In genomic region chr12:12733118-12733517, GRCh38 we compare ENCODE assay signal across 25 cellular contexts. TPM values are rescaled to one million over a fixed set of nuclear protein-coding genes. Genes with fewer than 3 reads are reported as not detected.
DNase-seq lines count a peak whose midpoint lies in the region; ATAC-seq and TF ChIP-seq lines count a peak whose summit lies in the region.
"Had no signal": no experiment of that assay in that cellular context is flagged by ENCODE, and none has a peak within 500 bp of the region (broad histone marks: within the 10 kb centered on the region; RNA-seq: fewer than 3 reads in every experiment).

No MANE protein-coding gene starts in this region.

- no peaks in the 10 kb centered on the region for H3K9me3 Mint-ChIP-seq in CD8-positive, alpha-beta T cell
- H3K9me3 Mint-ChIP-seq in activated CD8-positive, alpha-beta T cell treated with anti-CD3 and anti-CD28 coated beads for 36 hours = no peaks in the 10 kb centered on the region
- no peaks in the 10 kb centered on the region for H3K9me3 Mint-ChIP-seq in naive thymus-derived CD8-positive, alpha-beta T cell
- H3K9me3 Mint-ChIP-seq: activated naive CD8-positive, alpha-beta T cell treated with anti-CD3 and anti-CD28 coated beads, Interleukin-2, amount 10 ng/mL, durations not matched to agents 7 days and 5 days; type B pancreatic cell had no signal

- H3K4me3 Mint-ChIP-seq in CD8-positive, alpha-beta T cell = no peak overlapping the region
- H3K4me3 Mint-ChIP-seq in activated CD8-positive, alpha-beta T cell treated with anti-CD3 and anti-CD28 coated beads for 36 hours = no peak overlapping the region
- H3K4me3 Mint-ChIP-seq in naive thymus-derived CD8-positive, alpha-beta T cell = no peak overlapping the region
- H3K4me3 Mint-ChIP-seq: activated naive CD8-positive, alpha-beta T cell treated with anti-CD3 and anti-CD28 coated beads, Interleukin-2, amount 10 ng/mL, durations not matched to agents 7 days and 5 days; type B pancreatic cell had no signal

- CTCF ChIA-PET in CD8-positive, alpha-beta T cell (lab: Charles Lee) = no interaction called here
- CTCF ChIA-PET in activated CD8-positive, alpha-beta T cell treated with anti-CD3 and anti-CD28 coated beads for 36 hours (lab: Charles Lee) = interaction anchor here (1.4 kb wide), 1 partner anchor 9 kb away, joined by 4 read pairs; no protein-coding TSS in a partner anchor

- H3K4me3 ChIP-seq in BLaER1 = no peak overlapping the region
- no peak overlapping the region for H3K4me3 ChIP-seq in CD8-positive, alpha-beta T cell (ENCODE audit: low read depth, low read length)
- H3K4me3 ChIP-seq: ascending aorta, cardiac muscle cell, gastroesophageal sphincter, hepatocyte had no signal

- intact Hi-C loops in CD8-positive, alpha-beta T cell (cut with DNase I, micrococcal nuclease) = loop anchor here in 1 of 2 experiments (10.0 kb wide), 1 partner anchor 1148 kb away; no protein-coding TSS in a partner anchor
- intact Hi-C loops in activated CD8-positive, alpha-beta T cell treated with anti-CD3 and anti-CD28 coated beads for 36 hours (cut with micrococcal nuclease) = loop anchor here (10.0 kb wide), 1 partner anchor 88 kb away; no protein-coding TSS in a partner anchor

- H3K4me1 Mint-ChIP-seq in CD8-positive, alpha-beta T cell (ENCODE audit: low read depth) = peaks cover 54% of the 10 kb centered on the region
- H3K4me1 Mint-ChIP-seq in activated CD8-positive, alpha-beta T cell treated with anti-CD3 and anti-CD28 coated beads for 36 hours (ENCODE audit: low read depth) = peaks cover 58% of the 10 kb centered on the region
- H3K4me1 Mint-ChIP-seq in naive thymus-derived CD8-positive, alpha-beta T cell = peaks cover 15 to 58% (median 52%) of the 10 kb centered on the region in 4 donors

- H3K27me3 ChIP-seq in BLaER1 = no peaks in the 10 kb centered on the region
- H3K27me3 ChIP-seq in CD8-positive, alpha-beta T cell (ENCODE audit: insufficient read depth, low read length) = no peaks in the 10 kb centered on the region
- H3K27me3 ChIP-seq: ascending aorta, cardiac muscle cell, gastroesophageal sphincter, hepatocyte had no signal

- peak overlapping the region; percentile 85 for H3K4me2 ChIP-seq in BLaER1
- H3K4me2 ChIP-seq: hepatocyte had no signal

- H3K4me1 ChIP-seq in BLaER1 = peaks cover 76% of the 10 kb centered on the region
- H3K4me1 ChIP-seq in CD8-positive, alpha-beta T cell (ENCODE audit: insufficient read depth, low read length) = peaks cover 37% of the 10 kb centered on the region

- H3K9ac ChIP-seq in BLaER1 = no peak overlapping the region

- no peak overlapping the region for H3K27ac ChIP-seq in BLaER1
- H3K27ac ChIP-seq in CD8-positive, alpha-beta T cell (ENCODE audit: low read depth, low read length) = no peak overlapping the region
- H3K27ac ChIP-seq: cardiac muscle cell, gastroesophageal sphincter, hepatocyte had no signal

- H4K20me1 ChIP-seq in BLaER1 = no peaks in the 10 kb centered on the region; the same call in 1 of the 2 replicates

- no peaks in the 10 kb centered on the region for H3K27me3 Mint-ChIP-seq in CD8-positive, alpha-beta T cell (ENCODE audit: low read depth)
- H3K27me3 Mint-ChIP-seq in activated CD8-positive, alpha-beta T cell treated with anti-CD3 and anti-CD28 coated beads for 36 hours = no peaks in the 10 kb centered on the region
- H3K27me3 Mint-ChIP-seq in naive thymus-derived CD8-positive, alpha-beta T cell = no peaks in the 10 kb centered on the region
- H3K27me3 Mint-ChIP-seq: activated naive CD8-positive, alpha-beta T cell treated with anti-CD3 and anti-CD28 coated beads, Interleukin-2, amount 10 ng/mL, durations not matched to agents 7 days and 5 days had no signal

- H3K27ac Mint-ChIP-seq in CD8-positive, alpha-beta T cell = peak overlapping the region; percentile 71
- peak overlapping the region; percentile 52 for H3K27ac Mint-ChIP-seq in activated CD8-positive, alpha-beta T cell treated with anti-CD3 and anti-CD28 coated beads for 36 hours
- peak overlapping the region; percentile 36 to 91 (median 80) for H3K27ac Mint-ChIP-seq in naive thymus-derived CD8-positive, alpha-beta T cell
- H3K27ac Mint-ChIP-seq: activated naive CD8-positive, alpha-beta T cell treated with anti-CD3 and anti-CD28 coated beads, Interleukin-2, amount 10 ng/mL, durations not matched to agents 7 days and 5 days; type B pancreatic cell had no signal

- no peak for TF ChIP-seq CTCF in CD8-positive, alpha-beta T cell (IDR thresholded peaks at IDR 0.05)
- no peak for TF ChIP-seq CTCF in activated CD8-positive, alpha-beta T cell treated with anti-CD3 and anti-CD28 coated beads for 36 hours (IDR thresholded peaks at IDR 0.05)

- peaks cover 9% of the 10 kb centered on the region for H3K36me3 Mint-ChIP-seq in CD8-positive, alpha-beta T cell
- H3K36me3 Mint-ChIP-seq in activated CD8-positive, alpha-beta T cell treated with anti-CD3 and anti-CD28 coated beads for 36 hours (ENCODE audit: low read depth) = peaks cover 22% of the 10 kb centered on the region
- peaks cover 0 to 6% (median 2%) of the 10 kb centered on the region in 3 donors for H3K36me3 Mint-ChIP-seq in naive thymus-derived CD8-positive, alpha-beta T cell

- no peak for ATAC-seq in CD8-positive, alpha-beta T cell
- ATAC-seq in activated CD8-positive, alpha-beta T cell treated with anti-CD3 and anti-CD28 coated beads for 36 hours = no peak
- ATAC-seq in naive thymus-derived CD8-positive, alpha-beta T cell = no peak
- ATAC-seq in stimulated activated naive CD8-positive, alpha-beta T cell treated with anti-CD3 and anti-CD28 coated beads, Interleukin-15, Interleukin-2, amounts not matched to agents 100 U/mL and 50 U/mL, for 24 hours = no peak
- ATAC-seq: gastroesophageal sphincter, left cardiac atrium, right cardiac atrium had no signal

- H3K36me3 ChIP-seq in BLaER1 = peaks cover 11% of the 10 kb centered on the region; the same call in 1 of the 2 replicates
- H3K36me3 ChIP-seq in CD8-positive, alpha-beta T cell (ENCODE audit: insufficient read depth, low read length) = no peaks in the 10 kb centered on the region
- H3K36me3 ChIP-seq: ascending aorta, cardiac muscle cell, gastroesophageal sphincter had no signal

- POLR2A ChIA-PET in CD8-positive, alpha-beta T cell (lab: Charles Lee) = interaction anchor here (0.6 kb wide), 1 partner anchor 40 kb away, joined by 4 read pairs; no protein-coding TSS in a partner anchor
- POLR2A ChIA-PET in activated CD8-positive, alpha-beta T cell treated with anti-CD3 and anti-CD28 coated beads for 36 hours (lab: Charles Lee) = no interaction called here
- POLR2A ChIA-PET in naive thymus-derived CD8-positive, alpha-beta T cell (lab: Charles Lee) = interaction anchor here (0.7 to 2.6 kb wide), 3 partner anchors 8 to 334 kb away, joined by 3 to 15 read pairs (median 3); no protein-coding TSS in a partner anchor

- H3K9me3 ChIP-seq in BLaER1 = no peaks in the 10 kb centered on the region
- no peaks in the 10 kb centered on the region for H3K9me3 ChIP-seq in CD8-positive, alpha-beta T cell (ENCODE audit: low read length)
- H3K9me3 ChIP-seq: ascending aorta, gastroesophageal sphincter had no signal

- DNase-seq in CD8-positive, alpha-beta T cell = no peak
- no peak for DNase-seq in activated CD8-positive, alpha-beta T cell treated with anti-CD3 and anti-CD28 coated beads for 36 hours
- DNase-seq in naive thymus-derived CD8-positive, alpha-beta T cell = no peak
- no peak for DNase-seq in cerebellar cortex (ENCODE audit: low spot score)
- no peak for DNase-seq in NCI-H187 (lab: John Stamatoyannopoulos, UW)
- no peak for DNase-seq in stimulated activated naive CD8-positive, alpha-beta T cell treated with anti-CD3 and anti-CD28 coated beads, Interleukin-15, Interleukin-2, amounts not matched to agents 100 U/mL and 50 U/mL, for 24 hours
- DNase-seq: activated naive CD8-positive, alpha-beta T cell treated with anti-CD3 and anti-CD28 coated beads, Interleukin-2, amount 10 ng/mL, durations not matched to agents 7 days and 5 days; H7; left cardiac atrium; mammary epithelial cell; NCI-H1092 treated with DMSO at 0.1 percent for 48 hours; NCI-H1930; NCI-H524 treated with DMSO at 0.1 percent for 48 hours; NK-92 treated with Interleukin-12 subunit alpha and Interleukin-12 subunit beta, amount 100 ng/mL, for 24 hours; posterior cingulate gyrus; right cardiac atrium; SHP77 treated with DMSO at 0.1 percent for 48 hours; stimulated activated CD4-positive, alpha-beta T cell treated with anti-CD3 and anti-CD28 coated beads, Interleukin-2, amount 100 ng/mL, for 24 hours had no signal

RNA-seq across cellular contexts. Expression of gene CDKN1B, which starts 15.9 kb away (rescaled TPM):
- 100 to 1,000 TPM; 240 to 245 TPM for total RNA-seq in CD8-positive, alpha-beta T cell
- total RNA-seq in activated CD8-positive, alpha-beta T cell treated with anti-CD3 and anti-CD28 coated beads for 36 hours = 10 to 100 TPM; 39.9 to 40.8 TPM
- total RNA-seq in naive thymus-derived CD8-positive, alpha-beta T cell = 100 to 1,000 TPM; 161 TPM
- 10 to 100 TPM in 2 of 3 donors, 1 to 10 TPM in 1; 8.3 to 26.9 (median 20.6) TPM for polyA plus RNA-seq in naive thymus-derived CD8-positive, alpha-beta T cell

RNA-seq across cellular contexts. Expression of gene GPR19, which starts 37.1 kb away (rescaled TPM):
- 1 to 10 TPM in 1 of 2 experiments, under 1 TPM in 1; 0.68 to 1.7 TPM for total RNA-seq in CD8-positive, alpha-beta T cell
- 10 to 100 TPM; 17.3 to 17.6 TPM for total RNA-seq in activated CD8-positive, alpha-beta T cell treated with anti-CD3 and anti-CD28 coated beads for 36 hours
- 1 to 10 TPM; 1.3 to 1.9 TPM for total RNA-seq in naive thymus-derived CD8-positive, alpha-beta T cell
- under 1 TPM in 2 of 3 donors, not detected in 1; 0.47 to 0.51 TPM for polyA plus RNA-seq in naive thymus-derived CD8-positive, alpha-beta T cell
- total RNA-seq: ascending aorta, left cardiac atrium, subcutaneous adipose tissue had no signal

RNA-seq across cellular contexts. Expression of gene APOLD1, which starts 52.3 kb away (rescaled TPM):
- total RNA-seq in CD8-positive, alpha-beta T cell = 1 to 10 TPM; 1.9 to 2.0 TPM
- 1 to 10 TPM; 5.7 to 6.3 TPM for total RNA-seq in activated CD8-positive, alpha-beta T cell treated with anti-CD3 and anti-CD28 coated beads for 36 hours
- total RNA-seq in naive thymus-derived CD8-positive, alpha-beta T cell = 1 to 10 TPM; 2.5 to 4.3 TPM
- 1 to 10 TPM in 1 of 3 donors, under 1 TPM in 2; 0.14 to 1.4 (median 0.54) TPM for polyA plus RNA-seq in naive thymus-derived CD8-positive, alpha-beta T cell

Comparison
In these comparisons a context has a peak if more than half of its experiments do, and no peak if none do; other contexts are left out.
1. RNA of gene GPR19, which starts 37.1 kb away (total RNA-seq): 17.3 to 17.6 TPM in activated CD8-positive, alpha-beta T cell treated with anti-CD3 and anti-CD28 coated beads for 36 hours; 1.3 to 1.9 TPM in naive thymus-derived CD8-positive, alpha-beta T cell and 0.68 to 1.7 TPM in CD8-positive, alpha-beta T cell; every median in the first group is over 4 times any median in the second.
2. Peak in every context shown above with its lines, with median percentiles within 50 percentile points of each other: H3K27ac Mint-ChIP-seq.